Comparison of ENCODE assay signal across 18 cellular contexts in the genomic region with DNA sequence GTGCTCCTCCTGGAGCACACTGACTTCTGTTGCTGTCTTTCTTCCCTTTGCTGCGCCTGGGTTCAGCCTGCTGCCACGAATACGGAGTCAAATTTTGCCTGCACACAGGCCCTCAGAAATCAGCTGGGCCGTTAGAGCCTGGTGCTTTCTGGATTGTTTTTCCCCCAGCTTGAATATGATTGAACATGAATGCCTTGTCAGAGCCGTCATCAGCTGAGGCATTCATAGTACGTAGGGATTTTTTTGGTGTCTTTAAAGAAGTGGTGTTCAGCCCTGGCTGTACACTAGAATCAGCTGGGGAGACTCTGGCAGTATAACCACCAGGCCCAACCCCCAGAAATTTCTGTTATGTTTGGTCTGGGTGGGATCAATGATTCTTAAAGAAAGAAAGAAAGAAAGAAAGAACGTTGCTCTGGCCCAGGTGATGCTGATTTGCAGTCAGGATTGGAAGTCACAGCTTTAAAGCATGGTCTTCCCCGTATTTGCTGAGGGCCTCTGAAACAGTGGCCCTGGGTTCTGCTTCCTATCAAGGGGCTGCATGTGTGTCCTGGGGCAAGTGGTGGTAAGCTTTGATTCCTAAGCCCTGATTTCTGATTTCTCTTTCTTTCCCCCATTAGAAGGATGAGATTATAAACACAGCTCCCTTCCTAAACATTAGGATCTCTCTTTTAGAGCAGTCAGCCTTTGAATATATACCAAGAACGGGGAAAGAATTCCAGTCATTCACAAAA. TPM values are rescaled to one million over a fixed set of nuclear protein-coding genes. Genes with fewer than 3 reads are reported as not detected.
A peak's percentile ranks its signal among the peaks of the same experiment; 100 is the strongest.
DNase-seq lines count a peak whose midpoint lies in the region; TF ChIP-seq lines count a peak whose summit lies in the region.
"Had no signal": no experiment of that assay in that cellular context is flagged by ENCODE, and none has a peak within 500 bp of the region (broad histone marks: within the 10 kb centered on the region; RNA-seq: fewer than 3 reads in every experiment).

No MANE protein-coding gene starts in this region.

- peaks cover 50% of the 10 kb centered on the region for H3K36me3 Mint-ChIP-seq in activated T-helper 2 cell treated with anti-CD3 and anti-CD28 coated beads, Interferon-gamma antibody, Interleukin-2, Interleukin-4, amounts not matched to agents 10 μg/mL and 5 μg/mL and 100 μg/mL, durations not matched to agents 14 hours and 24 hours and 36 hours (ENCODE audit: low read depth)

- no peaks in the 10 kb centered on the region for H3K27me3 Mint-ChIP-seq in activated T-helper 2 cell treated with anti-CD3 and anti-CD28 coated beads, Interferon-gamma antibody, Interleukin-2, Interleukin-4, amounts not matched to agents 10 μg/mL and 5 μg/mL and 100 μg/mL, durations not matched to agents 14 hours and 24 hours and 36 hours (ENCODE audit: low read depth)
- H3K27me3 Mint-ChIP-seq: activated B cell treated with CpG ODN at 0.5 μM for 24 hours had no signal

- peak overlapping the region; percentile 60 for H2BK12ac ChIP-seq in trophoblast cell (ENCODE audit: low read length)

- DNase-seq in AG04450 (ENCODE audit: low read depth, low spot score): peak; percentile 37
- no peak for DNase-seq in SK-N-MC (ENCODE audit: low read depth, low spot score)
- DNase-seq in fibroblast of the aortic adventitia (ENCODE audit: low read depth): peak; percentile 31
- DNase-seq in trophoblast cell: peak; percentile 17 to 63
- DNase-seq in activated T-cell treated with anti-CD3 and anti-CD28 coated beads, Interleukin-2, amount 50 U/mL, for 1 hour: no peak
- DNase-seq in stimulated activated naive CD4-positive, alpha-beta T cell (lab: John Stamatoyannopoulos, UW): no peak
- DNase-seq in MV-4-11 (lab: John Stamatoyannopoulos, UW): no peak
- DNase-seq in activated T-helper 2 cell treated with anti-CD3 and anti-CD28 coated beads, Interferon-gamma antibody, Interleukin-2, Interleukin-4, amounts not matched to agents 10 μg/mL and 5 μg/mL and 100 μg/mL, durations not matched to agents 14 hours and 24 hours and 36 hours (ENCODE audit: low spot score): no peak
- DNase-seq: activated B cell treated with CpG ODN at 0.5 μM for 24 hours; Caco-2; effector CD8-positive, alpha-beta T cell; foreskin melanocyte; KG1; NCI-H1105 treated with DMSO at 0.1 percent for 48 hours; NCI-H446; testis had no signal

- peaks cover 4% of the 10 kb centered on the region for H3K4me1 Mint-ChIP-seq in activated T-helper 2 cell treated with anti-CD3 and anti-CD28 coated beads, Interferon-gamma antibody, Interleukin-2, Interleukin-4, amounts not matched to agents 10 μg/mL and 5 μg/mL and 100 μg/mL, durations not matched to agents 14 hours and 24 hours and 36 hours (ENCODE audit: low read depth)

- H3K36me3 ChIP-seq in SK-N-MC (ENCODE audit: insufficient read depth, low read length) (peaks cover 13% of the 10 kb centered on the region), trophoblast cell (ENCODE audit: control insufficient read depth in 1 of 2, insufficient read depth in 2 of 2, low read length in 2 of 2) (peaks cover 7 to 10% of the 10 kb centered on the region in 2 experiments)

- no peaks in the 10 kb centered on the region for H3K79me2 ChIP-seq in trophoblast cell (ENCODE audit: control insufficient read depth, insufficient read depth, low read length, poor library complexity)

- no peak overlapping the region for H3K23ac ChIP-seq in trophoblast cell (ENCODE audit: low read length)

- no peak overlapping the region for H3K4me3 Mint-ChIP-seq in activated T-helper 2 cell treated with anti-CD3 and anti-CD28 coated beads, Interferon-gamma antibody, Interleukin-2, Interleukin-4, amounts not matched to agents 10 μg/mL and 5 μg/mL and 100 μg/mL, durations not matched to agents 14 hours and 24 hours and 36 hours (ENCODE audit: low read depth)
- H3K4me3 Mint-ChIP-seq: activated B cell treated with CpG ODN at 0.5 μM for 24 hours had no signal

- POLR2A ChIA-PET in AG04450 (lab: Yijun Ruan, JAX): interaction anchor here (0.5 to 3.5 kb wide), 5 partner anchors 25 to 160 kb away, joined by 3 to 17 read pairs (median 5); partner anchors contain the start of gene NUB1

- H2BK120ac ChIP-seq in trophoblast cell (ENCODE audit: insufficient read depth, low read length, poor library complexity): no peak overlapping the region

- no peak overlapping the region for H3K27ac Mint-ChIP-seq in activated T-helper 2 cell treated with anti-CD3 and anti-CD28 coated beads, Interferon-gamma antibody, Interleukin-2, Interleukin-4, amounts not matched to agents 10 μg/mL and 5 μg/mL and 100 μg/mL, durations not matched to agents 14 hours and 24 hours and 36 hours
- H3K27ac Mint-ChIP-seq: activated B cell treated with CpG ODN at 0.5 μM for 24 hours had no signal

- CTCF ChIA-PET in AG04450 (lab: Charles Lee): interaction anchor here (0.5 to 6.7 kb wide), 10 partner anchors 30 to 417 kb away, joined by 3 to 109 read pairs (median 3); no protein-coding TSS in a partner anchor

- H4K8ac ChIP-seq in trophoblast cell (ENCODE audit: low read depth, low read length): no peak overlapping the region

- peaks cover 2% of the 10 kb centered on the region for H3K79me1 ChIP-seq in trophoblast cell (ENCODE audit: low read length)

- H3K27me3 ChIP-seq in AG04450 (ENCODE audit: control insufficient read depth, insufficient read depth, low read length) (no peaks in the 10 kb centered on the region), trophoblast cell (ENCODE audit: insufficient read depth, low read length) (no peaks in the 10 kb centered on the region)
- H3K27me3 ChIP-seq: body of pancreas, testis had no signal

- intact Hi-C loops in activated T-helper 2 cell treated with anti-CD3 and anti-CD28 coated beads, Interferon-gamma antibody, Interleukin-2, Interleukin-4, amounts not matched to agents 10 μg/mL and 5 μg/mL and 100 μg/mL, durations not matched to agents 14 hours and 24 hours and 36 hours (cut with micrococcal nuclease): loop anchor here (5.0 kb wide), 1 partner anchor 46 kb away; the partner anchor contains the start of gene WDR86

- no peak overlapping the region for H2BK5ac ChIP-seq in trophoblast cell (ENCODE audit: low read depth, low read length, poor library complexity)

- no peak overlapping the region for H3K14ac ChIP-seq in trophoblast cell (ENCODE audit: low read length)

- H3K9me3 ChIP-seq in AG04450 (ENCODE audit: control insufficient read depth, insufficient read depth, low read length): no peaks in the 10 kb centered on the region
- no peaks in the 10 kb centered on the region for H3K9me3 ChIP-seq in SK-N-MC (ENCODE audit: low read depth, low read length)
- H3K9me3 ChIP-seq in trophoblast cell (ENCODE audit: insufficient read depth, low read depth, low read length): peaks cover 1% of the 10 kb centered on the region
- H3K9me3 ChIP-seq: body of pancreas, Caco-2, testis had no signal

- H3K4me1 ChIP-seq in trophoblast cell (ENCODE audit: control insufficient read depth in 1 of 2, insufficient read depth in 2 of 2, low read length in 2 of 2): peaks cover 0 to 3% of the 10 kb centered on the region in 2 experiments

- no peaks in the 10 kb centered on the region for H3K9me3 Mint-ChIP-seq in activated T-helper 2 cell treated with anti-CD3 and anti-CD28 coated beads, Interferon-gamma antibody, Interleukin-2, Interleukin-4, amounts not matched to agents 10 μg/mL and 5 μg/mL and 100 μg/mL, durations not matched to agents 14 hours and 24 hours and 36 hours
- H3K9me3 Mint-ChIP-seq: activated B cell treated with CpG ODN at 0.5 μM for 24 hours had no signal

- H4K91ac ChIP-seq in trophoblast cell (ENCODE audit: low read depth, low read length): no peak overlapping the region

- H3K4me2 ChIP-seq in trophoblast cell (ENCODE audit: low read length): no peak overlapping the region

- H3K18ac ChIP-seq in trophoblast cell (ENCODE audit: low read length): no peak overlapping the region

- H3K27ac ChIP-seq in AG04450 (ENCODE audit: low read depth, low read length) (peak overlapping the region; percentile 96), SK-N-MC (no peak overlapping the region), trophoblast cell (ENCODE audit: low read depth, low read length) (no peak overlapping the region)
- H3K27ac ChIP-seq: body of pancreas, testis had no signal

- no peak for TF ChIP-seq CTCF in AG04450 (IDR thresholded peaks at IDR 0.05; ENCODE audit: low read depth, low read length)
- no peak for TF ChIP-seq CTCF in fibroblast of the aortic adventitia (IDR thresholded peaks at IDR 0.05; ENCODE audit: insufficient read depth, low read length)

- H3K4me3 ChIP-seq in AG04450 (ENCODE audit: low read depth, low read length) (peak overlapping the region; percentile 14), SK-N-MC (no peak overlapping the region), fibroblast of the aortic adventitia (ENCODE audit: low read depth, low read length) (no peak overlapping the region), trophoblast cell (ENCODE audit: low read depth, low read length) (no peak overlapping the region)
- H3K4me3 ChIP-seq: body of pancreas, testis had no signal

- no peak overlapping the region for H2AFZ ChIP-seq in trophoblast cell (ENCODE audit: insufficient read depth, low read length, poor library complexity)
- H2AFZ ChIP-seq: parathyroid adenoma had no signal

- WGBS in trophoblast cell (ENCODE audit: extremely low coverage, insufficient coverage, insufficient read length): no CpG with 5 or more reads among the region's 9 CpGs

- H3K9ac ChIP-seq in SK-N-MC (ENCODE audit: insufficient read length) (peak overlapping the region; percentile 28), trophoblast cell (ENCODE audit: low read length) (no peak overlapping the region)
- H3K9ac ChIP-seq: parathyroid adenoma had no signal

- no peak overlapping the region for H4K12ac ChIP-seq in trophoblast cell (ENCODE audit: low read depth, low read length)

- no peak overlapping the region for H3K4ac ChIP-seq in trophoblast cell (ENCODE audit: low read depth, low read length)

- no peak overlapping the region for H2AK5ac ChIP-seq in trophoblast cell (ENCODE audit: low read length)

RNA-seq across cellular contexts. Expression of gene NUB1, which starts 24.7 kb away (rescaled TPM):
- 42.7 and 64.1 TPM in 2 replicates for polyA plus RNA-seq in AG04450 (2011; rRNA removed)
- polyA minus RNA-seq in AG04450 (2011; rRNA and poly(A)+ RNA removed): 23.9 and 30.9 TPM in 2 replicates
- 46.5 and 193 TPM in 2 replicates for total RNA-seq in fibroblast of the aortic adventitia (ENCODE audit: low replicate concordance)
- 43.0 and 47.0 TPM in 2 replicates for polyA plus RNA-seq in trophoblast cell (2013)
- total RNA-seq in activated T-helper 2 cell treated with anti-CD3 and anti-CD28 coated beads, Interferon-gamma antibody, Interleukin-2, Interleukin-4, amounts not matched to agents 10 μg/mL and 5 μg/mL and 100 μg/mL, durations not matched to agents 14 hours and 24 hours and 36 hours: 49.2 and 57.0 TPM in 2 replicates

RNA-seq across cellular contexts. Expression of gene WDR86, which starts 43.5 kb away (rescaled TPM):
- polyA plus RNA-seq in AG04450 (2011; rRNA removed): 0.15 and 0.17 TPM in 2 replicates
- 0.65 and 0.83 TPM in 2 replicates for polyA minus RNA-seq in AG04450 (2011; rRNA and poly(A)+ RNA removed)
- total RNA-seq in fibroblast of the aortic adventitia (ENCODE audit: low replicate concordance): 0.45 and 17.7 TPM in 2 replicates
- polyA plus RNA-seq in trophoblast cell (2013): 6.0 and 7.3 TPM in 2 replicates
- not detected in 2 replicates for total RNA-seq in activated T-helper 2 cell treated with anti-CD3 and anti-CD28 coated beads, Interferon-gamma antibody, Interleukin-2, Interleukin-4, amounts not matched to agents 10 μg/mL and 5 μg/mL and 100 μg/mL, durations not matched to agents 14 hours and 24 hours and 36 hours

Comparison
In these comparisons a context has a peak if more than half of its experiments do, and no peak if none do; other contexts are left out.
1. DNase-seq: peak in AG04450 (single experiment), fibroblast of the aortic adventitia (single experiment) and trophoblast cell (2 of 2); none in SK-N-MC (single experiment), activated T-cell treated with anti-CD3 and anti-CD28 coated beads, Interleukin-2, amount 50 U/mL, for 1 hour (single experiment), stimulated activated naive CD4-positive, alpha-beta T cell (0 of 6), MV-4-11 (single experiment) and activated T-helper 2 cell treated with anti-CD3 and anti-CD28 coated beads, Interferon-gamma antibody, Interleukin-2, Interleukin-4, amounts not matched to agents 10 μg/mL and 5 μg/mL and 100 μg/mL, durations not matched to agents 14 hours and 24 hours and 36 hours (single experiment).